In genomic region chr14:62597143-62597542, GRCh38 we compare ENCODE assay signal across 35 cellular contexts.
"Had no signal": no experiment of that assay in that cellular context is flagged by ENCODE, and none has a peak within 500 bp of the region (broad histone marks: within the 10 kb centered on the region; RNA-seq: fewer than 3 reads in every experiment).

No MANE protein-coding gene starts in this region.

- DNase-seq: Karpas-422, Kasumi-1, MG63, MM.1S, MV-4-11, NCI-H1048, NCI-H1092, NCI-H1092 treated with DMSO at 0.1 percent for 48 hours, NCI-H1105, NCI-H1105 treated with DMSO at 0.1 percent for 48 hours, NCI-H1417, NCI-H1417 treated with DMSO at 0.1 percent for 48 hours, NCI-H1436, NCI-H1436 treated with DMSO at 0.1 percent for 48 hours, NCI-H146, NCI-H1694, NCI-H1694 treated with DMSO at 0.1 percent for 48 hours, NCI-H187, NCI-H187 treated with DMSO at 0.1 percent for 48 hours, NCI-H1930, NCI-H2029, NCI-H2029 treated with DMSO at 0.1 percent for 48 hours, NCI-H2081, NCI-H2081 treated with DMSO at 0.1 percent for 48 hours, NCI-H2107, NCI-H2171, NCI-H2171 treated with DMSO at 0.1 percent for 48 hours, NCI-H2227 treated with DMSO at 0.1 percent for 48 hours, NCI-H226, NCI-H345, NCI-H446, NCI-H446 treated with DMSO at 0.1 percent for 48 hours, NCI-H510A, NCI-H510A treated with DMSO at 0.1 percent for 48 hours, NCI-H524 had no signal

- H3K4me3 ChIP-seq: MG63 had no signal

- H3K9me3 ChIP-seq: MG63 had no signal

- H3K36me3 ChIP-seq: MG63 had no signal

- H3K27me3 ChIP-seq: MG63 had no signal
